Comparison of ENCODE assay signal across 23 cellular contexts in the genomic region with DNA sequence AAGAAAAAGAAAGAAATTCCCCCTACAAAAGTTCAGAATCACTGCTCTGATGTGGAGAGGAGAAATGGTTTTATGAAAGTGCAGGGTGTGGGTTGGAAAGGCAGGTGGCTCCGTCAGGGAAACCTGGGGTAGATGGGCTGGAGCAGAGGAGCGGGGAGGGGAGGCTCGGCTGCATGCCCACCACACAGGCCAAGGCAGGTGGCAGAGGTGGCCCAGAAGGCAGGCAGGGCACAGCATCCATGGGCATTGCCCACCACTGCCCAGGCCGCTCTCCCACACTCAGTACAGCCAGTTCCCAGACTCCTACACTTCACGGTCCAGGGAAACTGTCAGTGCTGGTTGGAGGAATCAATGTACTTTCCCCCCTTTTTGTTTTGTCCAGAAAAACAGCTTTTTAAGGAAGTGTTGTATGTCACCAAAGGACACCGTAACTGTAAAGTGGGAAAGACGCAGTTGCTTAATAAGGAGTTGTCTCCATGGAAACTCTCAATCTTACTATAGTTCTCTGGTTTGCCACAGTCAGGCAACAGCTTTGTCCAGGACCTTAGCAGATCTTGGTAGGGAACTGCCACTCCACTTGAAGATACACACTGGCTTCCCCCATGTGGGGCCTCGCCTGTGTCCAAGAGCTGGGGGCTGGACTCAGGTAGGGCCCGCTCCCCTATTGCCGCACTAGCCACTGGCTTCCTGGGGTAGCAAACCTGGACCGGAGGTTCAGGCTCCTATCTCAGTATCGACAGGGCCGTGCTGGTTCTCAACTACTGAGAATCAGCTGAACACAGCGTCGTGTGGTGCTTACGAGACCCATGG.
A peak's percentile ranks its signal among the peaks of the same experiment; 100 is the strongest.
DNase-seq lines count a peak whose midpoint lies in the region; ATAC-seq and TF ChIP-seq lines count a peak whose summit lies in the region.
"Had no signal": no experiment of that assay in that cellular context is flagged by ENCODE, and none has a peak within 500 bp of the region (broad histone marks: within the 10 kb centered on the region; RNA-seq: fewer than 3 reads in every experiment).

No MANE protein-coding gene starts in this region.

- H3K4me2 ChIP-seq in GM23338 = no peak overlapping the region

- H3K36me3 Mint-ChIP-seq in GM23338 (ENCODE audit: low read depth) (peaks cover 43% of the 10 kb centered on the region), memory B cell (no peaks in the 10 kb centered on the region)
- no peaks in the 10 kb centered on the region for H3K36me3 Mint-ChIP-seq in stimulated activated memory B cell treated with anti-CD40 and anti-IgM and Interleukin-4, amounts not matched to agents 10 μg/mL and 1 μg/mL and 100 μg/mL, for 72 hours
- H3K36me3 Mint-ChIP-seq: CD14-positive monocyte had no signal

- H3K27ac Mint-ChIP-seq in GM23338 (peak overlapping the region; percentile 62; the same call in 1 of the 2 replicates), memory B cell (peak overlapping the region; percentile 68)
- peak overlapping the region; percentile 44 for H3K27ac Mint-ChIP-seq in stimulated activated memory B cell treated with anti-CD40 and anti-IgM and Interleukin-4, amounts not matched to agents 10 μg/mL and 1 μg/mL and 100 μg/mL, for 72 hours
- H3K27ac Mint-ChIP-seq: activated CD4-positive, alpha-beta T cell treated with anti-CD3 and anti-CD28 coated beads for 36 hours had no signal

- H3K79me2 ChIP-seq in GM23338 (replicated peaks; ENCODE audit: insufficient read depth) = no peaks in the 10 kb centered on the region

- no peaks in the 10 kb centered on the region for H3K9me3 ChIP-seq in ascending aorta
- H3K9me3 ChIP-seq: neutrophil had no signal

- no peak for DNase-seq in GM23338 (ENCODE audit: low spot score)
- no peak for DNase-seq in ascending aorta (ENCODE audit: low spot score in 2 of 2)
- no peak for DNase-seq in memory B cell (ENCODE audit: low spot score in 2 of 2)
- DNase-seq in RKO (ENCODE audit: low spot score) = no peak
- DNase-seq in NCI-H1105 (lab: John Stamatoyannopoulos, UW) = no peak
- DNase-seq in activated naive CD4-positive, alpha-beta T cell treated with Interleukin-2 at 50 U/mL for 16 hours = no peak
- no peak for DNase-seq in substantia nigra (lab: John Stamatoyannopoulos, UW)
- DNase-seq: activated CD4-positive, alpha-beta T cell treated with anti-CD3 and anti-CD28 coated beads for 36 hours; activated naive CD4-positive, alpha-beta T cell treated with anti-CD3 and anti-CD28 coated beads, Interleukin-2, amount 50 U/mL, for 16 hours; activated T-cell treated with anti-CD3 and anti-CD28 coated beads, Interleukin-2, amount 50 U/mL, for 48 hours; caudate nucleus; erythroblast; foreskin melanocyte; GM23248; NCI-H1694; NCI-H82; OCI-M1; SIG-M5; stimulated activated CD4-positive, alpha-beta T cell treated with anti-CD3 and anti-CD28 coated beads, Interleukin-4, amount 100 ng/mL, for 24 hours; T-helper 1 cell had no signal

- H3K36me3 ChIP-seq in GM23338 (ENCODE audit: insufficient read depth) (no peaks in the 10 kb centered on the region), ascending aorta (peaks cover 81 to 87% of the 10 kb centered on the region in 2 donors)
- H3K36me3 ChIP-seq: neutrophil had no signal

- H3K27me3 Mint-ChIP-seq in GM23338 (ENCODE audit: insufficient read depth, low read depth, poor library complexity) = peaks cover 14% of the 10 kb centered on the region
- H3K27me3 Mint-ChIP-seq in memory B cell = peaks cover 10% of the 10 kb centered on the region
- H3K27me3 Mint-ChIP-seq in stimulated activated memory B cell treated with anti-CD40 and anti-IgM and Interleukin-4, amounts not matched to agents 10 μg/mL and 1 μg/mL and 100 μg/mL, for 72 hours = peaks cover 20% of the 10 kb centered on the region

- no peak overlapping the region for H3K4me3 ChIP-seq in GM23338
- H3K4me3 ChIP-seq in ascending aorta = no peak overlapping the region
- H3K4me3 ChIP-seq: GM23248 had no signal

- H3K27ac ChIP-seq in GM23338 (ENCODE audit: low read depth) (no peak overlapping the region), ascending aorta (peak overlapping the region; percentile 61 to 66), substantia nigra (ENCODE audit: low read depth, low read length, poor library complexity, severe bottlenecking) (no peak overlapping the region)
- H3K27ac ChIP-seq: GM23248, neutrophil had no signal

- TF ChIP-seq CTCF in GM23338 (conservative IDR thresholded peaks at IDR 0.05; ENCODE audit: low read depth in 2 of 2) (no peak), ascending aorta (IDR thresholded peaks at IDR 0.05) (no peak)

- no peaks in the 10 kb centered on the region; the same call in 2 of the 3 replicates for H3K9me3 Mint-ChIP-seq in GM23338
- H3K9me3 Mint-ChIP-seq in memory B cell = no peaks in the 10 kb centered on the region
- no peaks in the 10 kb centered on the region for H3K9me3 Mint-ChIP-seq in stimulated activated memory B cell treated with anti-CD40 and anti-IgM and Interleukin-4, amounts not matched to agents 10 μg/mL and 1 μg/mL and 100 μg/mL, for 72 hours
- H3K9me3 Mint-ChIP-seq: CD14-positive monocyte had no signal

- intact Hi-C loops in ascending aorta (cut with DNase I) = no loop called here

- no peaks in the 10 kb centered on the region for H4K20me1 ChIP-seq in GM23338 (replicated peaks; ENCODE audit: insufficient read depth)

- H3K4me1 ChIP-seq in GM23338 (ENCODE audit: insufficient read depth) = no peaks in the 10 kb centered on the region
- peaks cover 4 to 8% of the 10 kb centered on the region in 2 donors for H3K4me1 ChIP-seq in ascending aorta

- no peak overlapping the region for H3K4me3 Mint-ChIP-seq in GM23338
- H3K4me3 Mint-ChIP-seq in memory B cell = no peak overlapping the region
- no peak overlapping the region for H3K4me3 Mint-ChIP-seq in stimulated activated memory B cell treated with anti-CD40 and anti-IgM and Interleukin-4, amounts not matched to agents 10 μg/mL and 1 μg/mL and 100 μg/mL, for 72 hours
- H3K4me3 Mint-ChIP-seq: activated CD4-positive, alpha-beta T cell treated with anti-CD3 and anti-CD28 coated beads for 36 hours; CD14-positive monocyte had no signal

- no peak overlapping the region for H2AFZ ChIP-seq in GM23338
- H2AFZ ChIP-seq: GM23248 had no signal

- H3K27me3 ChIP-seq in GM23338 (ENCODE audit: insufficient read depth) = no peaks in the 10 kb centered on the region
- no peaks in the 10 kb centered on the region for H3K27me3 ChIP-seq in ascending aorta

- H3K9me2 ChIP-seq in GM23338 (ENCODE audit: insufficient read depth) = no peaks in the 10 kb centered on the region; the same call in 1 of the 2 replicates

- 0 out of 2 replicates have a peak, but pooled peaks cover 7% of the 10 kb centered on the region for H3F3A ChIP-seq in GM23338 (replicated peaks; ENCODE audit: low read depth)

- H3K4me1 Mint-ChIP-seq in GM23338 (no peaks in the 10 kb centered on the region), memory B cell (peaks cover 10% of the 10 kb centered on the region)
- H3K4me1 Mint-ChIP-seq in stimulated activated memory B cell treated with anti-CD40 and anti-IgM and Interleukin-4, amounts not matched to agents 10 μg/mL and 1 μg/mL and 100 μg/mL, for 72 hours = peaks cover 24% of the 10 kb centered on the region
- H3K4me1 Mint-ChIP-seq: activated CD4-positive, alpha-beta T cell treated with anti-CD3 and anti-CD28 coated beads for 36 hours; CD14-positive monocyte had no signal

- ATAC-seq in GM23338 (no peak), memory B cell (ENCODE audit: low read depth) (no peak)
- ATAC-seq in stimulated activated memory B cell treated with anti-CD40 and anti-IgM and Interleukin-4, amounts not matched to agents 10 μg/mL and 1 μg/mL and 100 μg/mL, for 72 hours = no peak
- ATAC-seq: activated CD4-positive, alpha-beta T cell treated with anti-CD3 and anti-CD28 coated beads for 36 hours had no signal

Comparison
In these comparisons a context has a peak if more than half of its experiments do, and no peak if none do; other contexts are left out.
1. H3K27ac ChIP-seq: peak in ascending aorta (2 of 2); none in GM23338 (single experiment) and substantia nigra (single experiment).
2. Peak in every context shown above with its lines, with median percentiles within 50 percentile points of each other: H3K27ac Mint-ChIP-seq.